ENCODE assay signal across 29 cellular contexts in genomic region chr2:202548240-202548639, GRCh38.
"Had no signal": no experiment of that assay in that cellular context is flagged by ENCODE, and none has a peak within 500 bp of the region (broad histone marks: within the 10 kb centered on the region; RNA-seq: fewer than 3 reads in every experiment).

No MANE protein-coding gene starts in this region.

- H3K27ac ChIP-seq: neutrophil, ovary, parathyroid adenoma, psoas muscle, stomach, thoracic aorta, thyroid gland, tibial nerve, upper lobe of left lung, vagina had no signal

- FAIRE-seq: small intestine, urothelium cell line had no signal

- H2AFZ ChIP-seq: parathyroid adenoma had no signal

- H3K27me3 Mint-ChIP-seq: naive thymus-derived CD4-positive, alpha-beta T cell; progenitor cell of endocrine pancreas; stimulated activated naive B cell treated with anti-CD40 and anti-IgM and Interleukin-4, amounts not matched to agents 10 μg/mL and 1 μg/mL and 100 μg/mL, for 72 hours; stimulated activated naive CD8-positive, alpha-beta T cell treated with anti-CD3 and anti-CD28 coated beads, Interleukin-15, Interleukin-2, amounts not matched to agents 100 ng/mL and 50 ng/mL, for 24 hours had no signal

- H3K4me3 Mint-ChIP-seq: naive thymus-derived CD4-positive, alpha-beta T cell; natural killer cell; nephron; neural crest cell; stimulated activated effector memory CD8-positive, alpha-beta T cell treated with anti-CD3 and anti-CD28 coated beads, Interleukin-12 subunit alpha, Interleukin-12 subunit beta, amount 100 ng/mL, for 72 hours; stimulated activated naive B cell treated with anti-CD40 and anti-IgM and Interleukin-4, amounts not matched to agents 10 μg/mL and 1 μg/mL and 100 μg/mL, for 72 hours; stimulated activated naive CD8-positive, alpha-beta T cell treated with anti-CD3 and anti-CD28 coated beads, Interleukin-15, Interleukin-2, amounts not matched to agents 100 ng/mL and 50 ng/mL, for 24 hours had no signal

- H3K36me3 Mint-ChIP-seq: natural killer cell; stimulated activated naive B cell treated with anti-CD40 and anti-IgM and Interleukin-4, amounts not matched to agents 10 μg/mL and 1 μg/mL and 100 μg/mL, for 72 hours had no signal

- H3K4me1 ChIP-seq: parathyroid adenoma, psoas muscle, thyroid gland, tibial nerve, vagina had no signal

- H3K9me3 ChIP-seq: neutrophil, ovary, psoas muscle, stomach, thoracic aorta, thyroid gland, tibial nerve, upper lobe of left lung, vagina had no signal

- H3K27me3 ChIP-seq: neutrophil, ovary, stomach, thyroid gland, tibial nerve, upper lobe of left lung, vagina had no signal

- H3K4me3 ChIP-seq: ovary, psoas muscle, stomach, thoracic aorta, thyroid gland, tibial nerve, upper lobe of left lung, vagina had no signal

- H3K36me3 ChIP-seq: neutrophil, ovary, thyroid gland had no signal

- H3K9ac ChIP-seq: parathyroid adenoma had no signal

- DNase-seq: naive thymus-derived CD4-positive, alpha-beta T cell; natural killer cell; nucleus accumbens; ovary; posterior cingulate gyrus; psoas muscle; right cardiac atrium; small intestine; stimulated activated CD4-positive, alpha-beta T cell treated with anti-CD3 and anti-CD28 coated beads, Interleukin-15, amount 100 ng/mL, for 24 hours; stimulated activated CD4-positive, alpha-beta T cell treated with anti-CD3 and anti-CD28 coated beads, Interleukin-2, amount 100 ng/mL, for 24 hours; stimulated activated CD4-positive, alpha-beta T cell treated with anti-CD3 and anti-CD28 coated beads, Interleukin-2, amount 100 ng/mL, for 48 hours; stimulated activated CD4-positive, alpha-beta T cell treated with anti-CD3 and anti-CD28 coated beads, Interleukin-4, amount 100 ng/mL, for 24 hours; stimulated activated naive B cell treated with anti-CD40 and anti-IgM and Interleukin-4, amounts not matched to agents 10 μg/mL and 1 μg/mL and 100 μg/mL, for 72 hours; stimulated activated naive CD4-positive, alpha-beta T cell treated with Interleukin-2 at 50 U/mL for 16 hours; stomach; thyroid gland; upper lobe of left lung had no signal

- H3K4me1 Mint-ChIP-seq: natural killer cell; nephron; neural crest cell; stimulated activated effector memory CD8-positive, alpha-beta T cell treated with anti-CD3 and anti-CD28 coated beads, Interleukin-12 subunit alpha, Interleukin-12 subunit beta, amount 100 ng/mL, for 72 hours; stimulated activated naive B cell treated with anti-CD40 and anti-IgM and Interleukin-4, amounts not matched to agents 10 μg/mL and 1 μg/mL and 100 μg/mL, for 72 hours had no signal

- H3K27ac Mint-ChIP-seq: naive thymus-derived CD4-positive, alpha-beta T cell; natural killer cell; nephron; progenitor cell of endocrine pancreas; stimulated activated effector memory CD8-positive, alpha-beta T cell treated with anti-CD3 and anti-CD28 coated beads, Interleukin-12 subunit alpha, Interleukin-12 subunit beta, amount 100 ng/mL, for 72 hours; stimulated activated naive B cell treated with anti-CD40 and anti-IgM and Interleukin-4, amounts not matched to agents 10 μg/mL and 1 μg/mL and 100 μg/mL, for 72 hours; stimulated activated naive CD8-positive, alpha-beta T cell treated with anti-CD3 and anti-CD28 coated beads, Interleukin-15, Interleukin-2, amounts not matched to agents 100 ng/mL and 50 ng/mL, for 24 hours had no signal

- H3K9me3 Mint-ChIP-seq: naive thymus-derived CD4-positive, alpha-beta T cell; natural killer cell; nephron; neural crest cell; stimulated activated effector memory CD8-positive, alpha-beta T cell treated with anti-CD3 and anti-CD28 coated beads, Interleukin-12 subunit alpha, Interleukin-12 subunit beta, amount 100 ng/mL, for 72 hours; stimulated activated naive B cell treated with anti-CD40 and anti-IgM and Interleukin-4, amounts not matched to agents 10 μg/mL and 1 μg/mL and 100 μg/mL, for 72 hours; stimulated activated naive CD8-positive, alpha-beta T cell treated with anti-CD3 and anti-CD28 coated beads, Interleukin-15, Interleukin-2, amounts not matched to agents 100 ng/mL and 50 ng/mL, for 24 hours had no signal

- H3K79me2 ChIP-seq: parathyroid adenoma had no signal

- ATAC-seq: naive thymus-derived CD4-positive, alpha-beta T cell; natural killer cell; psoas muscle; right cardiac atrium; sciatic nerve; stimulated activated effector memory CD8-positive, alpha-beta T cell treated with anti-CD3 and anti-CD28 coated beads, Interleukin-12 subunit alpha, Interleukin-12 subunit beta, amount 100 ng/mL, for 72 hours; stimulated activated naive B cell treated with anti-CD40 and anti-IgM and Interleukin-4, amounts not matched to agents 10 μg/mL and 1 μg/mL and 100 μg/mL, for 72 hours had no signal
